7 cellular contexts compared by ENCODE assay signal in the genomic region with DNA sequence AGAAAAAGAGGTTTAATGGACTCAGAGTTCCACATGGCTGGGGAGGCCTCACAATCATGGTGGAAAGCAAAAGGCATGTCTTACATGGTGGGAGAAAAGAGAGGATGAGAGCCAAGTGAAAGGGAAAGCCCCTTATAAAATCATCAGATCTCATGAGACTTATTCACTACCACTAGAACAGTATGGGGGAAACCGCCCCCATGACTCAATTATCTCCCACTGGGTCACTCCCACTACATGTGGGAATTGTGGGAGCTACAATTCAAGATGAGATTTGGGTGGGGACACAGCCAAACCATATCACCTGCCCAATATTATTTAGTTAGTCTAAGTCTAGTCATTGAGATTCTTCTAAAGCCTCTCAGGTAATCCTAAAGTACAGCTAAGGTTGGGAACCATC.
A peak's percentile ranks its signal among the peaks of the same experiment; 100 is the strongest.
DNase-seq lines count a peak whose midpoint lies in the region; ATAC-seq and TF ChIP-seq lines count a peak whose summit lies in the region.
"Not testable (repeated sequence)": the region's sequence is repeated elsewhere in the genome, so short reads cannot be mapped to it uniquely, and the experiment has no call there.

No MANE protein-coding gene starts in this region.

- not testable (repeated sequence) for H3K9ac ChIP-seq in GM23248

- H3F3A ChIP-seq in GM23248 (ENCODE audit: insufficient read depth), result peaks cover 25% of the 10 kb centered on the region

- H2AFZ ChIP-seq in GM23248, hepatocyte: not testable (repeated sequence)

- not testable (repeated sequence) for H3K27me3 ChIP-seq in GM23248 (replicated peaks; ENCODE audit: insufficient read depth); SJSA1 (replicated peaks); foreskin keratinocyte; hepatocyte

- peak; percentile 26 for ATAC-seq in foreskin keratinocyte

- not testable (repeated sequence) for H3K36me3 ChIP-seq in GM23248 (ENCODE audit: low read depth); SJSA1; hepatocyte (replicated peaks; ENCODE audit: insufficient read depth, low read depth)

- not testable (repeated sequence) for H3K9me3 ChIP-seq in GM23248 (ENCODE audit: low read depth); SJSA1 (replicated peaks); hepatocyte (ENCODE audit: low read depth)

- not testable (repeated sequence) for H3K27ac ChIP-seq in GM23248
- H3K27ac ChIP-seq in SJSA1 (peak overlapping the region; percentile 21; the same call in 1 of the 2 replicates), foreskin keratinocyte (peak overlapping the region; percentile 62), hepatocyte (peak overlapping the region; percentile 43)

- not testable (repeated sequence) for H3K9me3 Mint-ChIP-seq in activated naive CD4-positive, alpha-beta T cell treated with anti-CD3 and anti-CD28 coated beads, Interleukin-2, amount 50 U/mL, for 24 hours; MCF 10A (ENCODE audit: unreplicated experiment)

- not testable (repeated sequence) for H3K9me2 ChIP-seq in GM23248 (ENCODE audit: insufficient read depth); hepatocyte (replicated peaks; ENCODE audit: insufficient read depth)

- H4K20me1 ChIP-seq in GM23248 (ENCODE audit: insufficient read depth); hepatocyte (ENCODE audit: insufficient read depth, poor library complexity, severe bottlenecking): not testable (repeated sequence)

- DNase-seq in A172 (ENCODE audit: low spot score) (peak; percentile 19), foreskin keratinocyte (peak in 1 of 2 donors; percentile 13)
- DNase-seq in GM23248; SJSA1 (ENCODE audit: low read depth in 1 of 2, low spot score in 2 of 2); MCF 10A (ENCODE audit: unreplicated experiment); hepatocyte (ENCODE audit: low spot score): not testable (repeated sequence)

- CTCF ChIA-PET in MCF 10A (lab: Yijun Ruan, JAX), result interaction anchor here (1.1 kb wide), 1 partner anchor 146 kb away, joined by 3 read pairs; no protein-coding TSS in a partner anchor

- in situ Hi-C loops in GM23248 (cut with MboI), result not testable (repeated sequence)

- 91% methylated on average over 1 of the region's 1 CpG for WGBS in GM23248 (ENCODE audit: low coverage in 1 of 2, low lambda C conversion rate in 2 of 2, missing lambda C conversion rate in 2 of 2), 2 experiments
- 96% methylated on average over 1 of the region's 1 CpG for whole genome bisulfite sequencing in hepatocyte (ENCODE audit: low lambda C conversion rate, missing lambda C conversion rate)

- not testable (repeated sequence) for TF ChIP-seq CTCF in MCF 10A (IDR thresholded peaks at IDR 0.05; ENCODE audit: unreplicated experiment); foreskin keratinocyte (conservative IDR thresholded peaks at IDR 0.05); hepatocyte (IDR thresholded peaks at IDR 0.05; ENCODE audit: poor library complexity)

- not testable (repeated sequence) for H3K4me3 Mint-ChIP-seq in activated naive CD4-positive, alpha-beta T cell treated with anti-CD3 and anti-CD28 coated beads, Interleukin-2, amount 50 U/mL, for 24 hours; MCF 10A (ENCODE audit: unreplicated experiment)

- intact Hi-C loops in MCF 10A (cut with micrococcal nuclease), result not testable (repeated sequence)

- POLR2A ChIA-PET in MCF 10A (lab: Yijun Ruan, JAX), result interaction anchor here (1.3 to 1.5 kb wide), 3 partner anchors 30 to 83 kb away, joined by 4 to 8 read pairs (median 5); no protein-coding TSS in a partner anchor

- H3K36me3 Mint-ChIP-seq in activated naive CD4-positive, alpha-beta T cell treated with anti-CD3 and anti-CD28 coated beads, Interleukin-2, amount 50 U/mL, for 24 hours; MCF 10A (ENCODE audit: insufficient read depth, unreplicated experiment): not testable (repeated sequence)

- H3K4me2 ChIP-seq in GM23248 (ENCODE audit: unreplicated experiment), result peak overlapping the region; percentile 19
- H3K4me2 ChIP-seq in hepatocyte, result not testable (repeated sequence)

- not testable (repeated sequence) for BruUV-seq in MCF 10A (replicated peaks; lab: Mats Ljungman, UMichigan)

- H3K79me2 ChIP-seq in GM23248 (ENCODE audit: insufficient read depth); hepatocyte: not testable (repeated sequence)

- H3K4me1 ChIP-seq in GM23248 (ENCODE audit: insufficient read depth) (peaks cover 28% of the 10 kb centered on the region), SJSA1 (replicated peaks) (peaks cover 35% of the 10 kb centered on the region), foreskin keratinocyte (peaks cover 10% of the 10 kb centered on the region), hepatocyte (ENCODE audit: insufficient read depth) (peaks cover 18% of the 10 kb centered on the region)

- not testable (repeated sequence) for H3K4me1 Mint-ChIP-seq in activated naive CD4-positive, alpha-beta T cell treated with anti-CD3 and anti-CD28 coated beads, Interleukin-2, amount 50 U/mL, for 24 hours
- H3K4me1 Mint-ChIP-seq in MCF 10A (ENCODE audit: insufficient read depth, unreplicated experiment), result peaks cover 13% of the 10 kb centered on the region

- not testable (repeated sequence) for H3K27me3 Mint-ChIP-seq in activated naive CD4-positive, alpha-beta T cell treated with anti-CD3 and anti-CD28 coated beads, Interleukin-2, amount 50 U/mL, for 24 hours; MCF 10A (ENCODE audit: insufficient read depth, unreplicated experiment)

- not testable (repeated sequence) for H3K4me3 ChIP-seq in GM23248, SJSA1, hepatocyte

- H3K27ac Mint-ChIP-seq in activated naive CD4-positive, alpha-beta T cell treated with anti-CD3 and anti-CD28 coated beads, Interleukin-2, amount 50 U/mL, for 24 hours, result peak overlapping the region; percentile 33
- H3K27ac Mint-ChIP-seq in MCF 10A (ENCODE audit: low read depth, unreplicated experiment), result peak overlapping the region; percentile 57
